Comparison of ENCODE assay signal across 32 cellular contexts in the genomic region with DNA sequence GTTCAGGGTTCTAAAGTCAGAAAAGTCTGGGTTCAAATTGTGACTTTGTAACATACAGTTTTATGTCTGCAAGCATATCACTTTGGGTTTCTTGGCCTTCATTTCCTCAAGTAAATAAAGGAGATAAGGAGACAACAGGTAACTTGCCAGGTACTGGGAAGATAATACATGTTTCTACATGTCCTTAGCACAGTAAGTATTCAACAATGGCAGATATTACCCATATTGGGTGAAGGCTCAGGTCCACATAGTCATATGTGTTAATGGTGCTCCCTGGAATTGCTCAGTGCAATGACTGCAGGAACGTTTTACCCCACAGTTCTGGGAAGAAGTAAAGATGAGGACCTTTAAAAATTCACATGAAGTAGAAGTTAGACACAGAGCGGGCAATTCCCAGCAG.
"Had no signal": no experiment of that assay in that cellular context is flagged by ENCODE, and none has a peak within 500 bp of the region (broad histone marks: within the 10 kb centered on the region; RNA-seq: fewer than 3 reads in every experiment).

No MANE protein-coding gene starts in this region.

- DNase-seq: activated CD4-positive, alpha-beta T cell treated with anti-CD3 and anti-CD28 coated beads, Interleukin-2, amount 10 ng/mL, durations not matched to agents 24 days and 14 days; activated CD4-positive, alpha-beta T cell treated with anti-CD3 and anti-CD28 coated beads, Interleukin-2, amount 50 U/mL, for 4 hours; activated CD8-positive, alpha-beta T cell treated with anti-CD3 and anti-CD28 coated beads for 36 hours; activated effector memory CD4-positive, alpha-beta T cell treated with anti-CD3 and anti-CD28 coated beads, Interleukin-2, amount 50 U/mL, for 16 hours; activated naive CD4-positive, alpha-beta T cell treated with Interleukin-2 at 50 U/mL for 16 hours; activated naive CD8-positive, alpha-beta T cell treated with anti-CD3 and anti-CD28 coated beads, Interleukin-2, amount 10 ng/mL, durations not matched to agents 7 days and 5 days; activated T-cell treated with anti-CD3 and anti-CD28 coated beads, Interleukin-2, amount 50 U/mL, for 1 hour; activated T-cell treated with anti-CD3 and anti-CD28 coated beads, Interleukin-2, amount 50 U/mL, for 72 hours; amygdala; caudate nucleus; cerebellar nuclear complex; Karpas-422; KBM-7; NCI-H1048; NCI-H1105 treated with DMSO at 0.1 percent for 48 hours; NCI-H1436; NCI-H1694; NCI-H1930; NCI-H2081 treated with DMSO at 0.1 percent for 48 hours; NCI-H345; NCI-H524 treated with DMSO at 0.1 percent for 48 hours; PC-3; Peyer's patch; Right ventricle myocardium superior; RPMI8226; SJCRH30; T1000; WERI-Rb-1 had no signal

- H3K27me3 ChIP-seq: ascending aorta, Peyer's patch, SJCRH30 had no signal

- H3K4me1 Mint-ChIP-seq: activated CD4-positive, alpha-beta T cell treated with anti-CD3 and anti-CD28 coated beads, Interleukin-2, amount 10 ng/mL, durations not matched to agents 24 days and 14 days; activated naive CD4-positive, alpha-beta T cell treated with anti-CD3 and anti-CD28 coated beads, Interleukin-2, amount 50 U/mL, for 24 hours; activated naive CD8-positive, alpha-beta T cell treated with anti-CD3 and anti-CD28 coated beads, Interleukin-2, amount 10 ng/mL, durations not matched to agents 7 days and 5 days; activated T-helper 17 cell treated with anti-CD3 and anti-CD28 coated beads, Interleukin-2, amount 50 U/mL, for 72 hours had no signal

- H3K4me3 ChIP-seq: ascending aorta, Peyer's patch, SJCRH30, SK-N-MC had no signal

- H3K9me3 Mint-ChIP-seq: activated CD4-positive, alpha-beta T cell treated with anti-CD3 and anti-CD28 coated beads, Interleukin-2, amount 10 ng/mL, durations not matched to agents 24 days and 14 days; activated CD8-positive, alpha-beta T cell treated with anti-CD3 and anti-CD28 coated beads for 36 hours; activated naive CD4-positive, alpha-beta T cell treated with anti-CD3 and anti-CD28 coated beads, Interleukin-2, amount 50 U/mL, for 24 hours; activated T-cell treated with anti-CD3 and anti-CD28 coated beads, Interleukin-2, amount 50 U/mL, for 72 hours; activated T-helper 17 cell treated with anti-CD3 and anti-CD28 coated beads, Interleukin-2, amount 50 U/mL, for 72 hours had no signal

- H3K4me3 Mint-ChIP-seq: activated CD4-positive, alpha-beta T cell treated with anti-CD3 and anti-CD28 coated beads, Interleukin-2, amount 10 ng/mL, durations not matched to agents 24 days and 14 days; activated CD8-positive, alpha-beta T cell treated with anti-CD3 and anti-CD28 coated beads for 36 hours; activated naive CD4-positive, alpha-beta T cell treated with anti-CD3 and anti-CD28 coated beads, Interleukin-2, amount 50 U/mL, for 24 hours; activated naive CD8-positive, alpha-beta T cell treated with anti-CD3 and anti-CD28 coated beads, Interleukin-2, amount 10 ng/mL, durations not matched to agents 7 days and 5 days; activated T-cell treated with anti-CD3 and anti-CD28 coated beads, Interleukin-2, amount 50 U/mL, for 72 hours; activated T-helper 17 cell treated with anti-CD3 and anti-CD28 coated beads, Interleukin-2, amount 50 U/mL, for 72 hours had no signal

- H3K4me1 ChIP-seq: Peyer's patch, SJCRH30 had no signal

- H3K27ac ChIP-seq: ascending aorta, Peyer's patch, SJCRH30, SK-N-MC, WERI-Rb-1 had no signal

- H3K36me3 ChIP-seq: ascending aorta, Peyer's patch, SJCRH30, WERI-Rb-1 had no signal

- H3K36me3 Mint-ChIP-seq: activated naive CD4-positive, alpha-beta T cell treated with anti-CD3 and anti-CD28 coated beads, Interleukin-2, amount 50 U/mL, for 24 hours; activated naive CD8-positive, alpha-beta T cell treated with anti-CD3 and anti-CD28 coated beads, Interleukin-2, amount 10 ng/mL, durations not matched to agents 7 days and 5 days had no signal

- H3K9me3 ChIP-seq: ascending aorta, Peyer's patch, SJCRH30 had no signal

- ATAC-seq: activated CD8-positive, alpha-beta T cell treated with anti-CD3 and anti-CD28 coated beads for 36 hours; activated T-cell treated with anti-CD3 and anti-CD28 coated beads, Interleukin-2, amount 50 U/mL, for 72 hours; activated T-helper 17 cell treated with anti-CD3 and anti-CD28 coated beads, Interleukin-2, amount 50 U/mL, for 72 hours; PC-3 had no signal

- H3K27ac Mint-ChIP-seq: activated CD4-positive, alpha-beta T cell treated with anti-CD3 and anti-CD28 coated beads, Interleukin-2, amount 10 ng/mL, durations not matched to agents 24 days and 14 days; activated CD8-positive, alpha-beta T cell treated with anti-CD3 and anti-CD28 coated beads for 36 hours; activated naive CD4-positive, alpha-beta T cell treated with anti-CD3 and anti-CD28 coated beads, Interleukin-2, amount 50 U/mL, for 24 hours; activated naive CD8-positive, alpha-beta T cell treated with anti-CD3 and anti-CD28 coated beads, Interleukin-2, amount 10 ng/mL, durations not matched to agents 7 days and 5 days; activated T-cell treated with anti-CD3 and anti-CD28 coated beads, Interleukin-2, amount 50 U/mL, for 72 hours; activated T-helper 17 cell treated with anti-CD3 and anti-CD28 coated beads, Interleukin-2, amount 50 U/mL, for 72 hours had no signal

- H3K27me3 Mint-ChIP-seq: activated CD4-positive, alpha-beta T cell treated with anti-CD3 and anti-CD28 coated beads, Interleukin-2, amount 10 ng/mL, durations not matched to agents 24 days and 14 days; activated CD8-positive, alpha-beta T cell treated with anti-CD3 and anti-CD28 coated beads for 36 hours; activated naive CD8-positive, alpha-beta T cell treated with anti-CD3 and anti-CD28 coated beads, Interleukin-2, amount 10 ng/mL, durations not matched to agents 7 days and 5 days had no signal
